Comparison of ENCODE assay signal across 30 cellular contexts in genomic region chr13:78499802-78500201, GRCh38.
"Had no signal": no experiment of that assay in that cellular context is flagged by ENCODE, and none has a peak within 500 bp of the region (broad histone marks: within the 10 kb centered on the region; RNA-seq: fewer than 3 reads in every experiment).

No MANE protein-coding gene starts in this region.

- H3K4me3 ChIP-seq: ascending aorta, cardiac muscle cell, colonic mucosa, esophagus squamous epithelium, right atrium auricular region, testis, transverse colon had no signal

- H3K36me3 ChIP-seq: ascending aorta, cardiac muscle cell, colonic mucosa, esophagus squamous epithelium, right atrium auricular region, transverse colon had no signal

- H3K27ac ChIP-seq: ascending aorta, cardiac muscle cell, colonic mucosa, epithelial cell of prostate, esophagus squamous epithelium, right atrium auricular region, testis, transverse colon, VCaP had no signal

- ATAC-seq: activated CD4-positive, CD25-positive, alpha-beta regulatory T cell treated with anti-CD3 and anti-CD28 coated beads, Interleukin-2, amount 50 U/mL, for 24 hours; left colon had no signal

- H3K27me3 ChIP-seq: ascending aorta, cardiac muscle cell, colonic mucosa, esophagus squamous epithelium, right atrium auricular region, testis, transverse colon had no signal

- H3K4me1 ChIP-seq: ascending aorta, colonic mucosa, esophagus squamous epithelium, right atrium auricular region, testis, transverse colon had no signal

- H3K9me3 ChIP-seq: ascending aorta, colonic mucosa, esophagus squamous epithelium, right atrium auricular region, testis, transverse colon had no signal

- DNase-seq: activated CD4-positive, alpha-beta T cell treated with anti-CD3 and anti-CD28 coated beads for 48 hours; activated CD4-positive, alpha-beta T cell treated with anti-CD3 and anti-CD28 coated beads, Interleukin-2, amount 50 U/mL, for 48 hours; activated CD8-positive, alpha-beta memory T cell treated with anti-CD3 and anti-CD28 coated beads for 24 hours; activated effector memory CD4-positive, alpha-beta T cell treated with Interleukin-2 at 50 U/mL for 16 hours; activated naive CD4-positive, alpha-beta T cell treated with anti-CD3 and anti-CD28 coated beads for 36 hours; activated naive CD8-positive, alpha-beta T cell treated with anti-CD3 and anti-CD28 coated beads for 36 hours; cerebellar nuclear complex; colonic mucosa; effector CD8-positive, alpha-beta T cell; esophagus squamous epithelium; immature natural killer cell; kidney; left colon; mammary epithelial cell; naive B cell; nephron progenitor cell; occipital lobe; stimulated activated naive CD4-positive, alpha-beta T cell treated with Interleukin-2 at 50 U/mL for 16 hours; T-helper 9 cell; testis; transverse colon had no signal

- FAIRE-seq: endometrium, frontal cortex, kidney, TTC549 had no signal
